1 cellular context compared by ENCODE assay signal in genomic region chr12:31733549-31734432, GRCh38.
A peak's percentile ranks its signal among the peaks of the same experiment; 100 is the strongest.
TF ChIP-seq lines count a peak whose summit lies in the region.

No MANE protein-coding gene starts in this region.

TF ChIP-seq in HCT116, 20 proteins besides CTCF, POLR2A, EP300 and RAD21:
- TF ChIP-seq POLR2AphosphoS5 (IDR thresholded peaks at IDR 0.05; ENCODE audit: low read depth, low read length) (peak; percentile 65), CBX3 (IDR thresholded peaks at IDR 0.05; ENCODE audit: low read depth) (peak; percentile 58), JUND (IDR thresholded peaks at IDR 0.05) (peak; percentile 87), SP1 (IDR thresholded peaks at IDR 0.05; ENCODE audit: low read depth) (peak; percentile 83), EGR1 (IDR thresholded peaks at IDR 0.05; ENCODE audit: low read depth) (peak; percentile 60), FOSL1 (IDR thresholded peaks at IDR 0.05; ENCODE audit: low read depth) (peak; percentile 78), ZBTB33 (IDR thresholded peaks at IDR 0.05; ENCODE audit: extremely low read depth, insufficient replicate concordance, low read length) (peak; percentile 27)
TF ChIP-seq in HCT116: peak in this region for 7; not testable (repeated sequence) for 13.
